8 cellular contexts compared by ENCODE assay signal in genomic region chr1:192951961-192952460, GRCh38.
DNase-seq lines count a peak whose midpoint lies in the region; ATAC-seq and TF ChIP-seq lines count a peak whose summit lies in the region.

No MANE protein-coding gene starts in this region.

- no peaks in the 10 kb centered on the region for H3K4me1 ChIP-seq in mesendoderm (ENCODE audit: control insufficient read depth, low read depth, low read length)

- no peak overlapping the region for H3K27ac ChIP-seq in mesendoderm (ENCODE audit: low read depth, low read length)

- no peak overlapping the region for H3K23ac ChIP-seq in mesendoderm (ENCODE audit: low read length)

- POLR2A ChIA-PET in BJ (lab: Charles Lee), result no interaction called here

- H2BK5ac ChIP-seq in mesendoderm (ENCODE audit: low read length), result no peak overlapping the region

- no peaks in the 10 kb centered on the region for H3K79me2 ChIP-seq in mesendoderm (ENCODE audit: control insufficient read depth, insufficient read depth, low read length)

- H3K36me3 ChIP-seq in BJ (ENCODE audit: control insufficient read depth, insufficient read depth, low read length) (no peaks in the 10 kb centered on the region), mesendoderm (ENCODE audit: control insufficient read depth, insufficient read depth, low read length) (no peaks in the 10 kb centered on the region)

- no peak overlapping the region for H2BK15ac ChIP-seq in mesendoderm (replicated peaks; ENCODE audit: low read depth)

- no peak overlapping the region for H2AK5ac ChIP-seq in mesendoderm (ENCODE audit: low read length)

- no peak overlapping the region for H2BK120ac ChIP-seq in mesendoderm (ENCODE audit: low read depth, low read length)

- no peak overlapping the region for H3K4me3 ChIP-seq in BJ (ENCODE audit: low read depth, low read length)
- no peak overlapping the region for H3K4me3 ChIP-seq in skeletal muscle cell (ENCODE audit: low read depth, low read length)
- H3K4me3 ChIP-seq in mesendoderm (ENCODE audit: low read length), result no peak overlapping the region

- peak; percentile 66 for DNase-seq in BJ (ENCODE audit: low read depth)
- peak; percentile 51 for DNase-seq in brain pericyte (ENCODE audit: low read depth, low spot score)
- DNase-seq in skeletal muscle cell (ENCODE audit: low read depth), result peak; percentile 82
- DNase-seq in GM19238 (ENCODE audit: insufficient read length, low spot score), result no peak
- DNase-seq in activated CD4-positive, alpha-beta T cell treated with anti-CD3 and anti-CD28 coated beads for 1 hour, result no peak
- DNase-seq in mesendoderm, result no peak

- H3K27me3 ChIP-seq in BJ (ENCODE audit: control insufficient read depth, insufficient read depth, low read length) (no peaks in the 10 kb centered on the region), mesendoderm (ENCODE audit: insufficient read depth, low read length, poor library complexity) (no peaks in the 10 kb centered on the region)

- H3K56ac ChIP-seq in mesendoderm (ENCODE audit: low read length), result no peak overlapping the region

- H3K4ac ChIP-seq in mesendoderm (ENCODE audit: low read depth, low read length), result no peak overlapping the region

- no peaks in the 10 kb centered on the region for H3K79me1 ChIP-seq in mesendoderm (ENCODE audit: low read length)

- H4K8ac ChIP-seq in mesendoderm (ENCODE audit: low read depth, low read length), result no peak overlapping the region

- peak; percentile 92 for ATAC-seq in GM19397 (IDR thresholded peaks at IDR 0.05; ENCODE audit: unreplicated experiment)
- ATAC-seq in HG03378 (IDR thresholded peaks at IDR 0.05; ENCODE audit: unreplicated experiment), result peak; percentile 98

- H4K5ac ChIP-seq in mesendoderm (ENCODE audit: low read length), result no peak overlapping the region

- CTCF ChIA-PET in BJ (lab: Yijun Ruan, JAX), result interaction anchor here (1.4 kb wide), 1 partner anchor 9 kb away, joined by 4 read pairs; no protein-coding TSS in a partner anchor

- no CpG with 5 or more reads among the region's 3 CpGs for WGBS in mesendoderm (ENCODE audit: extremely low coverage, insufficient coverage, low lambda C conversion rate)

- no peak overlapping the region for H3K9ac ChIP-seq in mesendoderm (ENCODE audit: low read length)

- H3K4me2 ChIP-seq in mesendoderm (ENCODE audit: low read length), result no peak overlapping the region

- no peak for TF ChIP-seq CTCF in BJ (IDR thresholded peaks at IDR 0.05; ENCODE audit: insufficient read depth, low read depth, low read length)

- H3K18ac ChIP-seq in mesendoderm (ENCODE audit: low read length), result no peak overlapping the region

Comparison
In these comparisons a context has a peak if more than half of its experiments do, and no peak if none do; other contexts are left out.
1. DNase-seq: peak in BJ (single experiment), brain pericyte (single experiment) and skeletal muscle cell (single experiment); none in GM19238 (single experiment), activated CD4-positive, alpha-beta T cell treated with anti-CD3 and anti-CD28 coated beads for 1 hour (single experiment) and mesendoderm (single experiment).